ENCODE assay signal across 1 cellular context in the genomic region with DNA sequence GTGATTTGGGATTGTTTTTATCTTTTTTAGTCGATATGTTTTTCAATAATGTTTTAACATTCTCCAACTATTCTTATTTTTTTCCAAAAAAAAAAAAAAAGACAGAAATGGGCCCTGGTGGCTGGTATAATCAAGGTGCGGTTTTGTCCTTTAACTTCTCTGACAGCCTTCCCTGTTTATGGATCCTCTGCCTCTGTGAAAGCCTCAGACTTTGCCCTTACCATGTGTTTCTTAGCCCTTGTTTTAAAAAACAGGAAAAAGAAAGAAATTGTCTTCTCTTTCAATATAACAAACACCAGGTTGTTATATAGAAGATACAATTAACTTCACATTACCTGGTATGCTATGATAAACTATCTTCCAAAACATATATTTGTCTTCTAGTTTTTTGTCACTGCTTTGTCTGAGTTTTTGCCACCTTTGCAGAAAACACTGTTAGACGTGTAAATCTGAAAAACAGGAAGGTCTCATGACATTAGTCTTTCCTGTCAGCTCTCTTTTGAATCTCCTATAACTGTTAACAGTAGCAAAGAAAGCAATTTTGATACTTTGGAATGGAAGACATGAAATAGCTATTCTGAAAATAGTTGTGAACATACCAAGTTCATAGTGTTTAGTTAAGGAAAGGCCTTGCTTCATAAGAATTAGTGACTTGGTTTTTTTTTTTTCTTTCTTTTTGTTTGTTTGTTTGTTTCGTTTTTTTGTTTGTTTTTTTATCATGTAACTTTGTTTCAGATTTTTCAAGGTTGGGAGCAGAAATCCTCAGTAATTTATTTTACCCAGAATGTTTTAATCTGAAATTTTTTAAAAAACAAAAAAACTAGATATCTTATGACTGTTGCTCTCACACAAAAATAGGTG.
TF ChIP-seq lines count a peak whose summit lies in the region.

No MANE protein-coding gene starts in this region.

TF ChIP-seq in liver, 16 proteins besides CTCF, POLR2A, EP300 and RAD21:
- peak; percentile 42 to 67 for TF ChIP-seq HNF4A (conservative IDR thresholded peaks at IDR 0.05)
- TF ChIP-seq JUND (IDR thresholded peaks at IDR 0.05) = no peak
